8 cellular contexts compared by ENCODE assay signal in the genomic region with DNA sequence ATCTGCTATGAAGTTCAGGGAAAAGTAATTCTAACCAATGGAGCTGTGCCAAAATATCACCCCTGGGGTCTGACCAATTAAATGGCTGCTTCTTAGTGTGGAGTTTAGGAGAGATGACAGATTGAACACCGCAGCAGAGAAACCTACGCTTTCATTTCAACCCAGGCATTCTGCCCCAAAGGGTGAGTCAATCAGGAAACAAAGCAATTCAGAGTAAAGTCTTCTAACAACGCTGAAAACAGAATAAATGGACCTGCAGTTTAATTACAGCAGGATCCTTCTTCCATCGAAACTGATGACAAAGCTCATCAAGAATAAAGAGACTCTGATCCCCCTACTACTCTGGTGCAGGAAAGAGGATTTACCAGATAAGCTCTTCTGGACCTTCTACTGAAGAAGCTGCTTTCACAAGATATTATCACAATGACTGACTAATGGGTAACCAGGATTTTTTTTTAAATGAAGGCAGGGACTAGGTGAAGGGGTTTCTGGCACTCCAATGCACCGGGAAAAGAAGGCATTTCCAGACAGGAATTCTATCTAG. TPM values are rescaled to one million over a fixed set of nuclear protein-coding genes. Genes with fewer than 3 reads are reported as not detected.
A peak's percentile ranks its signal among the peaks of the same experiment; 100 is the strongest.
DNase-seq lines count a peak whose midpoint lies in the region; ATAC-seq and TF ChIP-seq lines count a peak whose summit lies in the region.

No MANE protein-coding gene starts in this region.

- H3K36me3 ChIP-seq in uterus (no peaks in the 10 kb centered on the region), upper lobe of left lung (no peaks in the 10 kb centered on the region)

- no peak for TF ChIP-seq EP300 in upper lobe of left lung (IDR thresholded peaks at IDR 0.05)

- CTCF ChIA-PET in activated B cell treated with CpG ODN at 0.5 μM for 24 hours (lab: Charles Lee) = interaction anchor here (2.1 kb wide), 1 partner anchor 43 kb away, joined by 6 read pairs; no protein-coding TSS in a partner anchor

- ATAC-seq in HG03135 (IDR thresholded peaks at IDR 0.05; ENCODE audit: unreplicated experiment) = peak; percentile 52
- peak; percentile 78 for ATAC-seq in activated B cell treated with CpG ODN at 0.5 μM for 24 hours (ENCODE audit: low read depth)
- no peak for ATAC-seq in GM21526 (IDR thresholded peaks at IDR 0.05; ENCODE audit: low FRiP score, unreplicated experiment)
- no peak for ATAC-seq in upper lobe of left lung (ENCODE audit: low FRiP score in 2 of 2)

- no peaks in the 10 kb centered on the region for H3K9me3 Mint-ChIP-seq in activated B cell treated with CpG ODN at 0.5 μM for 24 hours

- TF ChIP-seq POLR2A in uterus (IDR thresholded peaks at IDR 0.05) = no peak
- no peak for TF ChIP-seq POLR2A in upper lobe of left lung (IDR thresholded peaks at IDR 0.05)

- DNase-seq in activated B cell treated with CpG ODN at 0.5 μM for 24 hours (no peak), dorsolateral prefrontal cortex (no peak), uterus (no peak), upper lobe of left lung (no peak)
- DNase-seq in stimulated activated CD4-positive, alpha-beta T cell treated with anti-CD3 and anti-CD28 coated beads, Interleukin-12 subunit alpha, Interleukin-12 subunit beta, amount 100 ng/mL, for 4 hours = peak; percentile 22

- no peaks in the 10 kb centered on the region for H3K27me3 ChIP-seq in dorsolateral prefrontal cortex
- no peaks in the 10 kb centered on the region for H3K27me3 ChIP-seq in uterus
- H3K27me3 ChIP-seq in upper lobe of left lung = no peaks in the 10 kb centered on the region

- H3K36me3 Mint-ChIP-seq in activated B cell treated with CpG ODN at 0.5 μM for 24 hours (ENCODE audit: low read depth) = peaks cover 5% of the 10 kb centered on the region

- TF ChIP-seq CTCF in activated B cell treated with CpG ODN at 0.5 μM for 24 hours (IDR thresholded peaks at IDR 0.05) (no peak), dorsolateral prefrontal cortex (IDR thresholded peaks at IDR 0.05 in 54 of 56, conservative IDR thresholded peaks at IDR 0.05 in 2 of 56; ENCODE audit: low read depth in 1 of 56, partially characterized antibody in 56 of 56) (no peak), uterus (IDR thresholded peaks at IDR 0.05) (no peak), upper lobe of left lung (IDR thresholded peaks at IDR 0.05) (no peak)

- H3K9me3 ChIP-seq in uterus = no peaks in the 10 kb centered on the region
- no peaks in the 10 kb centered on the region for H3K9me3 ChIP-seq in upper lobe of left lung

- peak overlapping the region; percentile 58 for H3K4me3 Mint-ChIP-seq in activated B cell treated with CpG ODN at 0.5 μM for 24 hours

- H3K27ac ChIP-seq in dorsolateral prefrontal cortex (peak overlapping the region in 57 of 59 donors; percentile 8 to 100 (median 71)), uterus (no peak overlapping the region), upper lobe of left lung (peak overlapping the region in 1 of 4 donors; percentile 11)

- H3K27ac Mint-ChIP-seq in activated B cell treated with CpG ODN at 0.5 μM for 24 hours = peak overlapping the region; percentile 78

- WGBS in upper lobe of left lung, 2 donors = 69 to 70% methylated on average over 5 of the region's 5 CpGs

- peaks cover 63% of the 10 kb centered on the region for H3K4me1 Mint-ChIP-seq in activated B cell treated with CpG ODN at 0.5 μM for 24 hours

- H3K4me3 ChIP-seq in GM08714 (ENCODE audit: low read length) (peak overlapping the region; percentile 60), dorsolateral prefrontal cortex (peak overlapping the region in 29 of 59 donors; percentile 2 to 32 (median 11)), uterus (no peak overlapping the region), upper lobe of left lung (no peak overlapping the region)

- POLR2A ChIA-PET in activated B cell treated with CpG ODN at 0.5 μM for 24 hours (lab: Charles Lee) = interaction anchor here (0.6 to 1.5 kb wide), 2 partner anchors 17 to 747 kb away, joined by 6 read pairs; a partner anchor contains a TSS

- no peaks in the 10 kb centered on the region for H3K4me1 ChIP-seq in uterus
- peaks cover 16 to 28% (median 22%) of the 10 kb centered on the region in 4 donors for H3K4me1 ChIP-seq in upper lobe of left lung

- H3K27me3 Mint-ChIP-seq in activated B cell treated with CpG ODN at 0.5 μM for 24 hours = no peaks in the 10 kb centered on the region

- intact Hi-C loops in activated B cell treated with CpG ODN at 0.5 μM for 24 hours (cut with micrococcal nuclease) = loop anchor here (1.0 to 5.0 kb wide), 2 partner anchors 42 to 50 kb away; no protein-coding TSS in a partner anchor
- intact Hi-C loops in dorsolateral prefrontal cortex (cut with DNase I) = no loop called here
- intact Hi-C loops in uterus (cut with DNase I; ENCODE audit: low total_unique reads) = no loop called here

RNA-seq across cellular contexts. Expression of a gene that starts 16.7 kb away (rescaled TPM):
- total RNA-seq in activated B cell treated with CpG ODN at 0.5 μM for 24 hours (31.5 and 34.1 TPM in 2 replicates), dorsolateral prefrontal cortex (100 to 1,000 TPM in 3 of 120 experiments, 10 to 100 TPM in 117; 18.0 to 137 (median 45.5) TPM), uterus (10 to 100 TPM; 11.5 to 38.5 (median 14.6) TPM), upper lobe of left lung (10 to 100 TPM; 17.6 to 30.8 (median 25.3) TPM)

Comparison
In these comparisons a context has a peak if more than half of its experiments do, and no peak if none do; other contexts are left out.
1. ATAC-seq: peak in HG03135 (single experiment) and activated B cell treated with CpG ODN at 0.5 μM for 24 hours (single experiment); none in GM21526 (single experiment) and upper lobe of left lung (0 of 2).
2. H3K27ac ChIP-seq: peak in dorsolateral prefrontal cortex (57 of 59); none in uterus (0 of 2).